10 cellular contexts compared by ENCODE assay signal in genomic region chr21:42534361-42534900, GRCh38. TPM values are rescaled to one million over a fixed set of nuclear protein-coding genes. Genes with fewer than 3 reads are reported as not detected.
A peak's percentile ranks its signal among the peaks of the same experiment; 100 is the strongest.
DNase-seq lines count a peak whose midpoint lies in the region; ATAC-seq and TF ChIP-seq lines count a peak whose summit lies in the region.
"Had no signal": no experiment of that assay in that cellular context is flagged by ENCODE, and none has a peak within 500 bp of the region (broad histone marks: within the 10 kb centered on the region; RNA-seq: fewer than 3 reads in every experiment).

No MANE protein-coding gene starts in this region.

- dilution Hi-C loops in mammary epithelial cell (cut with HindIII; ENCODE audit: low sequenced_read_pairs) = no loop called here

- CTCF ChIA-PET in mammary epithelial cell (lab: Charles Lee; ENCODE audit: low non-redundant PET) = no interaction called here

- H2AFZ ChIP-seq in mammary epithelial cell (ENCODE audit: low read depth, low read length) = no peak overlapping the region

- peak; percentile 5 for ATAC-seq in GM21619 (IDR thresholded peaks at IDR 0.05; ENCODE audit: unreplicated experiment)

- no peaks in the 10 kb centered on the region for H3K79me2 ChIP-seq in mammary epithelial cell (ENCODE audit: insufficient read depth, low read length)

- DNase-seq in SK-N-MC (ENCODE audit: low read depth, low spot score) = no peak
- peak; percentile 55 for DNase-seq in kidney tubule cell (ENCODE audit: low spot score)
- no peak for DNase-seq in mammary epithelial cell
- DNase-seq in NCI-H128 (lab: John Stamatoyannopoulos, UW; ENCODE audit: unreplicated experiment) = no peak
- DNase-seq in activated CD4-positive, CD25-positive, alpha-beta regulatory T cell treated with anti-CD3 and anti-CD28 coated beads, Interleukin-2, amount 50 U/mL, for 72 hours = no peak
- DNase-seq in HuH-7.5 (ENCODE audit: low spot score) = no peak
- DNase-seq: foreskin fibroblast had no signal

- H3K27me3 ChIP-seq in BLaER1 treated with 17β-estradiol and CSF1 and Interleukin-3, amounts not matched to agents 10 nM and 100 nM = peaks cover 0 to 21% (median 0%) of the 10 kb centered on the region in 11 experiments; a peak in 3 of 22 replicates
- H3K27me3 ChIP-seq in mammary epithelial cell (ENCODE audit: insufficient read depth, low read length) = no peaks in the 10 kb centered on the region

- H3K9me3 ChIP-seq in BLaER1 treated with 17β-estradiol and CSF1 and Interleukin-3, amounts not matched to agents 10 nM and 100 nM (replicated peaks in 1 of 11) = no peaks in the 10 kb centered on the region
- H3K9me3 ChIP-seq in SK-N-MC (ENCODE audit: low read depth, low read length) (no peaks in the 10 kb centered on the region), mammary epithelial cell (replicated peaks; ENCODE audit: insufficient read depth, low read length) (no peaks in the 10 kb centered on the region)

- H3K4me1 ChIP-seq in BLaER1 treated with 17β-estradiol and CSF1 and Interleukin-3, amounts not matched to agents 10 nM and 100 nM = peaks cover 53 to 87% (median 81%) of the 10 kb centered on the region in 10 experiments
- H3K4me1 ChIP-seq in mammary epithelial cell (ENCODE audit: insufficient read depth, low read length) = no peaks in the 10 kb centered on the region

- peak overlapping the region; percentile 75 to 98 (median 79) for H3K4me2 ChIP-seq in BLaER1 treated with 17β-estradiol and CSF1 and Interleukin-3, amounts not matched to agents 10 nM and 100 nM
- H3K4me2 ChIP-seq in mammary epithelial cell (ENCODE audit: insufficient read depth, low read depth, low read length) = no peak overlapping the region

- peak overlapping the region in 2 of 11 experiments; percentile 6 to 23; a peak in 1 of 22 replicates for H3K27ac ChIP-seq in BLaER1 treated with 17β-estradiol and CSF1 and Interleukin-3, amounts not matched to agents 10 nM and 100 nM
- H3K27ac ChIP-seq in SK-N-MC (no peak overlapping the region), mammary epithelial cell (ENCODE audit: insufficient read depth, low read depth, low read length) (no peak overlapping the region)

- H3K4me3 ChIP-seq in BLaER1 treated with 17β-estradiol and CSF1 and Interleukin-3, amounts not matched to agents 10 nM and 100 nM = peak overlapping the region in 2 of 10 experiments; percentile 19 to 30; a peak in 4 of 20 replicates
- H3K4me3 ChIP-seq in SK-N-MC (0 out of 2 replicates have a peak overlapping the region, but pooled peaks have one; percentile 5), mammary epithelial cell (replicated peaks in 1 of 3; ENCODE audit: insufficient read depth in 1 of 3, low read depth in 2 of 3, low read length in 3 of 3) (no peak overlapping the region)

- H3K9ac ChIP-seq in BLaER1 treated with 17β-estradiol and CSF1 and Interleukin-3, amounts not matched to agents 10 nM and 100 nM = peak overlapping the region in 4 of 11 experiments; percentile 1 to 31 (median 5); a peak in 5 of 22 replicates
- H3K9ac ChIP-seq in SK-N-MC (ENCODE audit: insufficient read length) = no peak overlapping the region
- H3K9ac ChIP-seq in mammary epithelial cell (ENCODE audit: insufficient read depth, low read length) = no peak overlapping the region

- TF ChIP-seq CTCF in mammary epithelial cell (conservative IDR thresholded peaks at IDR 0.05 in 1 of 2, IDR thresholded peaks at IDR 0.05 in 1 of 2; ENCODE audit: extremely low read depth in 1 of 2, insufficient read depth in 1 of 2, low read depth in 1 of 2, low read length in 2 of 2) = no peak

- in situ Hi-C loops in mammary epithelial cell (cut with MboI; ENCODE audit: low sequenced_read_pairs in 2 of 2) = no loop called here

- H4K20me1 ChIP-seq in BLaER1 treated with 17β-estradiol and CSF1 and Interleukin-3, amounts not matched to agents 10 nM and 100 nM = peaks cover 0 to 53% (median 0%) of the 10 kb centered on the region in 11 experiments; a peak in 7 of 22 replicates
- no peaks in the 10 kb centered on the region for H4K20me1 ChIP-seq in mammary epithelial cell (ENCODE audit: insufficient read depth, low read length)

- H3K36me3 ChIP-seq in BLaER1 treated with 17β-estradiol and CSF1 and Interleukin-3, amounts not matched to agents 10 nM and 100 nM = peaks cover 0 to 7% (median 2%) of the 10 kb centered on the region in 11 experiments; a peak in 5 of 22 replicates
- H3K36me3 ChIP-seq in SK-N-MC (ENCODE audit: insufficient read depth, low read length) = no peaks in the 10 kb centered on the region
- H3K36me3 ChIP-seq in mammary epithelial cell (ENCODE audit: insufficient read depth, low read length) = no peaks in the 10 kb centered on the region

- intact Hi-C loops in mammary epithelial cell (cut with micrococcal nuclease) = no loop called here

- WGBS in mammary epithelial cell (ENCODE audit: low coverage, missing lambda C conversion rate) = 96% methylated on average over 7 of the region's 18 CpGs

- BruUV-seq in mammary epithelial cell (replicated peaks; lab: Mats Ljungman, UMichigan) = no TSS peak

RNA-seq across cellular contexts. Expression of gene SLC37A1, which starts 20.8 kb away (rescaled TPM):
- 1 to 10 TPM; 7.7 to 8.7 TPM for total RNA-seq in mammary epithelial cell
- 3.9 TPM for polyA plus RNA-seq in mammary epithelial cell
- 5.0 TPM for polyA minus RNA-seq in mammary epithelial cell

RNA-seq across cellular contexts. Expression of gene RSPH1, which starts 38.4 kb away (rescaled TPM):
- under 1 TPM; 0.50 to 0.66 TPM for total RNA-seq in mammary epithelial cell
- polyA plus RNA-seq in mammary epithelial cell = 0.35 TPM
- polyA minus RNA-seq in mammary epithelial cell = not detected
- total RNA-seq: T-helper 2 cell treated with Interferon-gamma antibody and Interleukin-4, amounts not matched to agents 100 ng/mL and 5 ng/mL, for 36 hours had no signal
